In genomic region chr5:154860123-154860522, GRCh38 we compare ENCODE assay signal across 8 cellular contexts. TPM values are rescaled to one million over a fixed set of nuclear protein-coding genes. Genes with fewer than 3 reads are reported as not detected.
DNase-seq lines count a peak whose midpoint lies in the region; ATAC-seq and TF ChIP-seq lines count a peak whose summit lies in the region.

No MANE protein-coding gene starts in this region.

- H3K27ac Mint-ChIP-seq in osteocyte (ENCODE audit: unreplicated experiment): peak overlapping the region; percentile 100

- H3K27ac ChIP-seq in GM23248: peak overlapping the region; percentile 95

- H3K4me1 Mint-ChIP-seq in osteocyte (ENCODE audit: unreplicated experiment): peaks cover 42% of the 10 kb centered on the region

- TF ChIP-seq CTCF in osteocyte (IDR thresholded peaks at IDR 0.05): no peak

- peak overlapping the region; percentile 92 for H3K4me3 Mint-ChIP-seq in osteocyte (ENCODE audit: unreplicated experiment)

- H4K20me1 ChIP-seq in GM23248 (ENCODE audit: insufficient read depth): no peaks in the 10 kb centered on the region; the same call in 1 of the 2 replicates

- ATAC-seq in HG02884 (IDR thresholded peaks at IDR 0.05; ENCODE audit: unreplicated experiment): no peak

- DNase-seq in GM23248 (peak; percentile 79), SIG-M5 (lab: John Stamatoyannopoulos, UW) (peak; percentile 6), osteocyte (ENCODE audit: extremely low spot score, unreplicated experiment) (no peak), NCI-H1105 (lab: John Stamatoyannopoulos, UW) (no peak), NCI-H2196 (lab: John Stamatoyannopoulos, UW; ENCODE audit: unreplicated experiment) (no peak), NCI-H2081 (lab: John Stamatoyannopoulos, UW) (no peak)

- peak overlapping the region; percentile 96 for H3K4me3 ChIP-seq in GM23248
- peak overlapping the region; percentile 95 for H3K4me3 ChIP-seq in endocrine pancreas (ENCODE audit: control insufficient read depth, insufficient read depth, low read length)

- H3K9me3 Mint-ChIP-seq in osteocyte (ENCODE audit: unreplicated experiment): no peaks in the 10 kb centered on the region

- peaks cover 18% of the 10 kb centered on the region for H3K36me3 Mint-ChIP-seq in osteocyte (ENCODE audit: unreplicated experiment)

- H3F3A ChIP-seq in GM23248 (ENCODE audit: insufficient read depth): peaks cover 34% of the 10 kb centered on the region

- H3K4me1 ChIP-seq in GM23248 (ENCODE audit: insufficient read depth) (peaks cover 32% of the 10 kb centered on the region), endocrine pancreas (ENCODE audit: control insufficient read depth, insufficient read depth, low read length) (peaks cover 16% of the 10 kb centered on the region)

- peak overlapping the region; percentile 92; the same call in 1 of the 2 replicates for H2AFZ ChIP-seq in GM23248

- H3K9me2 ChIP-seq in GM23248 (ENCODE audit: insufficient read depth): no peaks in the 10 kb centered on the region

- H3K36me3 ChIP-seq in GM23248 (ENCODE audit: low read depth) (peaks cover 17% of the 10 kb centered on the region; the same call in 1 of the 2 replicates), endocrine pancreas (ENCODE audit: control insufficient read depth, insufficient read depth, low read length) (peaks cover 4% of the 10 kb centered on the region)

- H3K27me3 Mint-ChIP-seq in osteocyte (ENCODE audit: unreplicated experiment): no peaks in the 10 kb centered on the region

- H3K27me3 ChIP-seq in GM23248 (replicated peaks; ENCODE audit: insufficient read depth) (no peaks in the 10 kb centered on the region), endocrine pancreas (ENCODE audit: control insufficient read depth, insufficient read depth, low read length) (no peaks in the 10 kb centered on the region)

- H3K9ac ChIP-seq in GM23248 (peak overlapping the region; percentile 88), endocrine pancreas (ENCODE audit: control insufficient read depth, insufficient read depth, low read length) (peak overlapping the region; percentile 40)

- H3K4me2 ChIP-seq in GM23248 (ENCODE audit: unreplicated experiment): peak overlapping the region; percentile 98

- peaks cover 67% of the 10 kb centered on the region for H3K79me2 ChIP-seq in GM23248 (ENCODE audit: insufficient read depth)

- WGBS in GM23248 (ENCODE audit: low coverage in 1 of 2, low lambda C conversion rate in 2 of 2, missing lambda C conversion rate in 2 of 2), 2 experiments: 10% methylated on average over 5 of the region's 5 CpGs

- H3K9me3 ChIP-seq in GM23248 (ENCODE audit: low read depth) (no peaks in the 10 kb centered on the region), endocrine pancreas (ENCODE audit: control insufficient read depth, low read length) (no peaks in the 10 kb centered on the region)

- in situ Hi-C loops in GM23248 (cut with MboI): no loop called here

RNA-seq across cellular contexts. Expression of gene CNOT8, which starts 1.7 kb away (rescaled TPM):
- 73.6 and 91.8 TPM in 2 replicates for total RNA-seq in GM23248 (2014; rRNA removed; shearing (Covaris generic))
- 67.0 and 69.2 TPM in 2 replicates for polyA plus RNA-seq in GM23248 (2016; fragmentation: Nextera tagmentation; extraction: Ambion mirVana)
- 49.2 and 61.1 TPM in 2 replicates for total RNA-seq in osteocyte

RNA-seq across cellular contexts. Expression of gene FAXDC2, which starts 9.7 kb away (rescaled TPM):
- total RNA-seq in GM23248 (2014; rRNA removed; shearing (Covaris generic)): 10.3 and 12.8 TPM in 2 replicates
- 5.4 and 6.7 TPM in 2 replicates for polyA plus RNA-seq in GM23248 (2016; fragmentation: Nextera tagmentation; extraction: Ambion mirVana)
- total RNA-seq in osteocyte: 23.7 and 25.7 TPM in 2 replicates

Comparison
In these comparisons a context has a peak if more than half of its experiments do, and no peak if none do; other contexts are left out.
1. DNase-seq: peak in GM23248 (single experiment) and SIG-M5 (single experiment); none in osteocyte (single experiment), NCI-H1105 (single experiment), NCI-H2196 (single experiment) and NCI-H2081 (0 of 2).